8 cellular contexts compared by ENCODE assay signal in the genomic region with DNA sequence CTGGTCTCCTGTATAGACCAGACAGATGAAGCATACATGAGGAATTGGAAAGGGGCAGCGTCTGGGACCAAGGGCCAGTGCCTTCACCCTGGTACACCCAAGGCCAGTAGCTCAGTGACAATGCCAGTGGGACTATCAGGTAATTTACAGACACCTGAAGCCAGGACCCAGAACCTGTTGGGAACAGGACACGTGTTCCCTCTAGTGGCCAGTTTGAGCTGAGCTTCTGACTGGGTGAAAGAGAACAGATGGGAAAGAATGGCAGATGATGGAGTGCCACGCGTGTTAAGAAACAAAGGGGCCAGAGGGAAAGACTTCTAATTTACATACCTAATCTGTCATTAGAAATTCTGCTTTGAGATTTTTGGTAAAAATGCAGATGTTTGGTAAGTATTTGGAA. TPM values are rescaled to one million over a fixed set of nuclear protein-coding genes. Genes with fewer than 3 reads are reported as not detected.
A peak's percentile ranks its signal among the peaks of the same experiment; 100 is the strongest.
DNase-seq lines count a peak whose midpoint lies in the region; ATAC-seq and TF ChIP-seq lines count a peak whose summit lies in the region.
"Had no signal": no experiment of that assay in that cellular context is flagged by ENCODE, and none has a peak within 500 bp of the region (broad histone marks: within the 10 kb centered on the region; RNA-seq: fewer than 3 reads in every experiment).

No MANE protein-coding gene starts in this region.

- H3K27ac ChIP-seq in endodermal cell (ENCODE audit: low read depth, low read length) (no peak overlapping the region), osteoblast (ENCODE audit: low read depth, low read length) (no peak overlapping the region)

- H3K9ac ChIP-seq in endodermal cell (ENCODE audit: extremely low read depth, low read length, poor library complexity, severe bottlenecking) = no peak overlapping the region

- H3K4me1 ChIP-seq in endodermal cell (ENCODE audit: control insufficient read depth, insufficient read depth, low read length) = no peaks in the 10 kb centered on the region
- peaks cover 5% of the 10 kb centered on the region for H3K4me1 ChIP-seq in osteoblast (ENCODE audit: insufficient read depth, low read length)

- no peak overlapping the region for H3K4me2 ChIP-seq in osteoblast (ENCODE audit: insufficient read depth, low read length)

- H3K27ac Mint-ChIP-seq in endodermal cell = no peak overlapping the region

- no peak overlapping the region for H2AFZ ChIP-seq in osteoblast (ENCODE audit: low read length)

- H3K36me3 ChIP-seq in endodermal cell (ENCODE audit: control insufficient read depth, insufficient read depth, low read length) (no peaks in the 10 kb centered on the region), osteoblast (ENCODE audit: insufficient read depth, low read length) (no peaks in the 10 kb centered on the region)

- H3K4me3 Mint-ChIP-seq in endodermal cell = no peak overlapping the region

- peak; percentile 71 for ATAC-seq in GM19023 (IDR thresholded peaks at IDR 0.05; ENCODE audit: unreplicated experiment)
- peak; percentile 71 for ATAC-seq in HG03280 (IDR thresholded peaks at IDR 0.05; ENCODE audit: unreplicated experiment)

- H4K20me1 ChIP-seq in osteoblast (ENCODE audit: insufficient read depth, low read length) = no peaks in the 10 kb centered on the region

- H3K4me1 Mint-ChIP-seq in endodermal cell = peaks cover 15% of the 10 kb centered on the region

- peak; percentile 46 for DNase-seq in activated CD4-positive, CD25-positive, alpha-beta regulatory T cell treated with anti-CD3 and anti-CD28 coated beads, Interleukin-2, amount 50 U/mL, for 72 hours
- peak; percentile 91 for DNase-seq in endodermal cell
- DNase-seq in osteoblast (ENCODE audit: insufficient read length, low spot score, missing footprints) = no peak
- DNase-seq in NCI-H510A treated with DMSO at 0.1 percent for 48 hours (lab: John Stamatoyannopoulos, UW) = no peak
- no peak for DNase-seq in OCI-M2 (lab: John Stamatoyannopoulos, UW; ENCODE audit: unreplicated experiment)

- H3K27me3 ChIP-seq in endodermal cell (ENCODE audit: control insufficient read depth, insufficient read depth, low read length, poor library complexity, severe bottlenecking) (no peaks in the 10 kb centered on the region), osteoblast (ENCODE audit: insufficient read depth, low read length) (no peaks in the 10 kb centered on the region)

- no peaks in the 10 kb centered on the region for H3K27me3 Mint-ChIP-seq in endodermal cell (ENCODE audit: insufficient read depth)

- TF ChIP-seq CTCF in endodermal cell (conservative IDR thresholded peaks at IDR 0.05) = peak; percentile 89
- peak; percentile 62 for TF ChIP-seq CTCF in osteoblast (IDR thresholded peaks at IDR 0.05; ENCODE audit: extremely low read depth, low read depth, low read length)

- WGBS in endodermal cell (ENCODE audit: insufficient coverage in 1 of 2, insufficient read length in 1 of 2), 2 experiments = 17 to 18% methylated on average over 2 to 3 of the region's 4 CpGs

- H3K4me3 ChIP-seq in endodermal cell (ENCODE audit: low read length) (no peak overlapping the region), osteoblast (ENCODE audit: insufficient read depth, low read length) (no peak overlapping the region)

- peaks cover 5% of the 10 kb centered on the region for H3K9me3 Mint-ChIP-seq in endodermal cell

- no peaks in the 10 kb centered on the region for H3K36me3 Mint-ChIP-seq in endodermal cell (ENCODE audit: low read depth)

- H3K9me3 ChIP-seq in endodermal cell (ENCODE audit: control insufficient read depth, low read length) (no peaks in the 10 kb centered on the region), osteoblast (ENCODE audit: low read depth, low read length) (no peaks in the 10 kb centered on the region)

- H3K79me2 ChIP-seq in osteoblast (ENCODE audit: insufficient read depth, low read length) = no peaks in the 10 kb centered on the region

RNA-seq across cellular contexts. Expression of a gene that starts 5.1 kb away (rescaled TPM):
- total RNA-seq in endodermal cell = 10 to 100 TPM; 33.4 to 37.7 TPM
- 24.0 TPM for polyA plus RNA-seq in endodermal cell (2013, experiment 1 of 2)
- 22.2 TPM for polyA plus RNA-seq in endodermal cell (2013, experiment 2 of 2)
- total RNA-seq in osteoblast = 28.2 and 29.2 TPM in 2 replicates

RNA-seq across cellular contexts. Expression of a gene that starts 28.4 kb away (rescaled TPM):
- 1,000 to 10,000 TPM; 1,584 to 1,777 TPM for total RNA-seq in endodermal cell
- 2,503 TPM for polyA plus RNA-seq in endodermal cell (2013, experiment 1 of 2)
- polyA plus RNA-seq in endodermal cell (2013, experiment 2 of 2) = 2,213 TPM
- total RNA-seq in osteoblast = 1,028 and 1,154 TPM in 2 replicates

RNA-seq across cellular contexts. Expression of a gene that starts 48.6 kb away (rescaled TPM):
- total RNA-seq in endodermal cell (under 1 TPM in 1 of 2 donors, not detected in 1; 0.22 TPM), osteoblast (not detected in 2 replicates)
- polyA plus RNA-seq in endodermal cell (2013, experiment 1 of 2) = not detected
- not detected for polyA plus RNA-seq in endodermal cell (2013, experiment 2 of 2)
- total RNA-seq: glomerular endothelial cell had no signal

Comparison
In these comparisons a context has a peak if more than half of its experiments do, and no peak if none do; other contexts are left out.
1. DNase-seq: peak in activated CD4-positive, CD25-positive, alpha-beta regulatory T cell treated with anti-CD3 and anti-CD28 coated beads, Interleukin-2, amount 50 U/mL, for 72 hours (single experiment) and endodermal cell (single experiment); none in osteoblast (single experiment), NCI-H510A treated with DMSO at 0.1 percent for 48 hours (single experiment) and OCI-M2 (single experiment).